Comparison of ENCODE assay signal across 1 cellular context in the genomic region with DNA sequence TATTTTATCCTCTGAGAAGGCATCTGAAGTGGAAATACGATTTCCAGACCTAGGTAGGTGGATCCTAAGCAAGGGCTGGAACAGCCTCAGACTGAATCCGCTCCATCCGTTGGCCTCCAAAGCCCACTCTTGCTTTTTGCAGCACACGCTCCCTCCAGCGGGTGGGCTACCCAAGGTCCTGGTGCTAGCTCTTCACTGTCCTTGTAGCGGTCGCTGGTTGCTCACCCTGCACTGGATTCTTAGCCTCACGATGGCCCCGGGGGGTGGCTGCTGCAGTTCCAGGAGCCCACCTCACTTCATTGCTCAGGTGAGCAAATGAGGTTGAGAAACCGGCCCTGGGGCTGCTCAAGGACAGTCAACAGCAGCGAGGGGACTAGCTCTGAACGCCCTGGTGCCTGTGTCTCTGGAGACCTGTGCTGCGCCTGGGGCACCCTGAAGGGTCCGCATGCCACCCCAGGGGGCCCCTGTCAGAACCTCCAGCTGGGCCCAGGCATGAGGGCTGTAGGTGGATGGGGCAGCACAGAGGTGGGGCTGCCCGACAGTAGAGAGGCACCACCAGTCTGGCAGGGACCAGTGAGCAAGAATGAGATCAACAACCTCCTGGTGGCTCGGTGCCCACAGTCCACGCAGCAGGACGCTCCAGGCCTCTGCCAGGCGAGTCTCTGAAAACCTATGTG.
TF ChIP-seq lines count a peak whose summit lies in the region.

No MANE protein-coding gene starts in this region.

TF ChIP-seq in liver, 16 proteins besides CTCF, POLR2A, EP300 and RAD21 (continued from another document):
- no peak for TF ChIP-seq FOXA1 (IDR thresholded peaks at IDR 0.05)
- no peak for TF ChIP-seq HNF4A (conservative IDR thresholded peaks at IDR 0.05)
- TF ChIP-seq SP1 (IDR thresholded peaks at IDR 0.05): no peak
- no peak for TF ChIP-seq NR2F2 (IDR thresholded peaks at IDR 0.05)
- TF ChIP-seq, protein P1, sequence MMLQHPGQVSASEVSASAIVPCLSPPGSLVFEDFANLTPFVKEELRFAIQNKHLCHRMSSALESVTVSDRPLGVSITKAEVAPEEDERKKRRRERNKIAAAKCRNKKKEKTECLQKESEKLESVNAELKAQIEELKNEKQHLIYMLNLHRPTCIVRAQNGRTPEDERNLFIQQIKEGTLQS (IDR thresholded peaks at IDR 0.05): no peak
- TF ChIP-seq, protein P2, sequence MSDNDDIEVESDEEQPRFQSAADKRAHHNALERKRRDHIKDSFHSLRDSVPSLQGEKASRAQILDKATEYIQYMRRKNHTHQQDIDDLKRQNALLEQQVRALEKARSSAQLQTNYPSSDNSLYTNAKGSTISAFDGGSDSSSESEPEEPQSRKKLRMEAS (IDR thresholded peaks at IDR 0.05): no peak
- TF ChIP-seq RXRA (IDR thresholded peaks at IDR 0.05): no peak
- no peak for TF ChIP-seq FOXA2 (IDR thresholded peaks at IDR 0.05)
- TF ChIP-seq HNF4G (IDR thresholded peaks at IDR 0.05): no peak
- TF ChIP-seq EGR1 (IDR thresholded peaks at IDR 0.05; ENCODE audit: low read depth in 2 of 2): no peak
- no peak for TF ChIP-seq TAF1 (conservative IDR thresholded peaks at IDR 0.05)
- TF ChIP-seq JUND (IDR thresholded peaks at IDR 0.05): no peak
